8 cellular contexts compared by ENCODE assay signal in the genomic region with DNA sequence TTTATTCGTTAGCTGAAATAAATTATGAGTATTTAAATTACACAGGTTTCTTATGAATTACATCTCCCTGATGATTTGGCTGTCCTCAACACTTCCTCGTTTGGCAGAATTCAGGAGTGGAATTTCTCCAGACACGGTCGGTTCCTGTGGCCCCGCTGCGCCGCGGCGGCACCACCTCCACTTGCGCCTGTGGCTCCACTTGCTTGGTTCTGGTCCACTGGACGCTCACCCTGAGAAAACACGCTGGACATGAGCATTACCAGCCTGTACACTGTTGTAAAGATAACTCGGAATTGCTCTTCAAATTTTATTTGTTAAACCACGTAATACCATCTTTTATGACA.
DNase-seq lines count a peak whose midpoint lies in the region; ATAC-seq and TF ChIP-seq lines count a peak whose summit lies in the region.

No MANE protein-coding gene starts in this region.

- peak overlapping the region; percentile 81 for H3K4me2 ChIP-seq in PC-9
- H3K4me2 ChIP-seq in fibroblast of lung (ENCODE audit: extremely low read depth, insufficient read depth, low read length) = peak overlapping the region; percentile 72
- peak overlapping the region; percentile 97 for H3K4me2 ChIP-seq in trophoblast cell (ENCODE audit: low read length)

- H3F3A ChIP-seq in PC-9 (ENCODE audit: insufficient read depth, low read depth) = no peaks in the 10 kb centered on the region

- H2BK5ac ChIP-seq in trophoblast cell (ENCODE audit: low read depth, low read length, poor library complexity) = no peak overlapping the region

- CTCF ChIA-PET in PC-9 (lab: Charles Lee) = no interaction called here

- no TSS peak for BruUV-seq in PC-9 (replicated peaks; lab: Mats Ljungman, UMichigan)

- H3K36me3 ChIP-seq in PC-9 (ENCODE audit: low read depth) (0 out of 2 replicates have a peak, but pooled peaks cover 10% of the 10 kb centered on the region), fibroblast of lung (ENCODE audit: control insufficient read depth, insufficient read depth, low read length) (no peaks in the 10 kb centered on the region), trophoblast cell (ENCODE audit: control insufficient read depth in 1 of 2, insufficient read depth in 2 of 2, low read length in 2 of 2) (no peaks in the 10 kb centered on the region)

- no peaks in the 10 kb centered on the region for H4K20me1 ChIP-seq in PC-9 (ENCODE audit: insufficient read depth)
- no peaks in the 10 kb centered on the region for H4K20me1 ChIP-seq in fibroblast of lung (ENCODE audit: control insufficient read depth, extremely low read depth, insufficient read depth, low read length)

- H3K27ac ChIP-seq in PC-9 = no peak overlapping the region
- no peak overlapping the region for H3K27ac ChIP-seq in fibroblast of lung (ENCODE audit: insufficient read depth, low read length)
- H3K27ac ChIP-seq in trophoblast cell (ENCODE audit: low read depth, low read length) = no peak overlapping the region

- H2BK120ac ChIP-seq in trophoblast cell (ENCODE audit: insufficient read depth, low read length, poor library complexity) = no peak overlapping the region

- WGBS in trophoblast cell (ENCODE audit: extremely low coverage, insufficient coverage, insufficient read length) = no CpG with 5 or more reads among the region's 14 CpGs

- H3K27me3 ChIP-seq in PC-9 (ENCODE audit: insufficient read depth, low read depth) (no peaks in the 10 kb centered on the region), fibroblast of lung (ENCODE audit: control insufficient read depth, insufficient read depth, low read length) (no peaks in the 10 kb centered on the region), trophoblast cell (ENCODE audit: insufficient read depth, low read length) (no peaks in the 10 kb centered on the region)

- H3K9ac ChIP-seq in fibroblast of lung (ENCODE audit: insufficient read depth, low read length) (no peak overlapping the region), trophoblast cell (ENCODE audit: low read length) (no peak overlapping the region)

- H2AFZ ChIP-seq in PC-9 = peak overlapping the region; percentile 85
- peak overlapping the region; percentile 94 for H2AFZ ChIP-seq in fibroblast of lung (ENCODE audit: low read length)
- peak overlapping the region; percentile 73 for H2AFZ ChIP-seq in trophoblast cell (ENCODE audit: insufficient read depth, low read length, poor library complexity)

- no peak overlapping the region for H4K91ac ChIP-seq in trophoblast cell (ENCODE audit: low read depth, low read length)

- intact Hi-C loops in PC-9 (cut with micrococcal nuclease; ENCODE audit: unreplicated experiment) = loop anchor here (2.0 to 10.0 kb wide), 3 partner anchors 86 to 1022 kb away; partner anchors contain the start of genes BMS1, ZNF239 and ZNF33B

- no peaks in the 10 kb centered on the region for H3K79me1 ChIP-seq in trophoblast cell (ENCODE audit: low read length)

- ATAC-seq in GM18502 (IDR thresholded peaks at IDR 0.05; ENCODE audit: poor library complexity, unreplicated experiment) = peak; percentile 42

- TF ChIP-seq CTCF in HFF-Myc (IDR thresholded peaks at IDR 0.05; ENCODE audit: low read depth, low read length, missing control alignments) (no peak), PC-9 (conservative IDR thresholded peaks at IDR 0.05) (no peak), fibroblast of lung (conservative IDR thresholded peaks at IDR 0.05 in 1 of 2, IDR thresholded peaks at IDR 0.05 in 1 of 2; ENCODE audit: low read depth in 1 of 2, low read length in 2 of 2) (no peak)

- peak overlapping the region; percentile 66 for H4K8ac ChIP-seq in trophoblast cell (ENCODE audit: low read depth, low read length)

- peak overlapping the region; percentile 87 for H3K4me3 ChIP-seq in HFF-Myc (replicated peaks; ENCODE audit: low read depth, low read length)
- peak overlapping the region; percentile 76 for H3K4me3 ChIP-seq in PC-9
- peak overlapping the region; percentile 81 to 96 (median 94) for H3K4me3 ChIP-seq in fibroblast of lung (replicated peaks in 1 of 4; ENCODE audit: control extremely low read depth in 1 of 4, insufficient read depth in 1 of 4, low read depth in 3 of 4, low read length in 4 of 4)
- peak overlapping the region; percentile 69 for H3K4me3 ChIP-seq in trophoblast cell (ENCODE audit: low read depth, low read length)

- peaks cover 7% of the 10 kb centered on the region; the same call in 1 of the 2 replicates for H3K79me2 ChIP-seq in PC-9 (ENCODE audit: low read depth)
- peaks cover 4% of the 10 kb centered on the region for H3K79me2 ChIP-seq in fibroblast of lung (ENCODE audit: control insufficient read depth, insufficient read depth, low read length)
- H3K79me2 ChIP-seq in trophoblast cell (ENCODE audit: control insufficient read depth, insufficient read depth, low read length, poor library complexity) = no peaks in the 10 kb centered on the region

- H3K14ac ChIP-seq in trophoblast cell (ENCODE audit: low read length) = no peak overlapping the region

- H3K4me1 ChIP-seq in PC-9 (replicated peaks; ENCODE audit: insufficient read depth) = peaks cover 7% of the 10 kb centered on the region
- H3K4me1 ChIP-seq in fibroblast of lung (ENCODE audit: control insufficient read depth, extremely low read depth, insufficient read depth, low read length) = no peaks in the 10 kb centered on the region
- H3K4me1 ChIP-seq in trophoblast cell (ENCODE audit: control insufficient read depth in 1 of 2, insufficient read depth in 2 of 2, low read length in 2 of 2) = peaks cover 4 to 7% of the 10 kb centered on the region in 2 experiments

- H2BK12ac ChIP-seq in trophoblast cell (ENCODE audit: low read length) = no peak overlapping the region

- no peak for DNase-seq in HFF-Myc (ENCODE audit: extremely low read depth, low read depth)
- no peak for DNase-seq in PC-9
- DNase-seq in fibroblast of lung (ENCODE audit: low read depth in 2 of 2) = no peak
- DNase-seq in trophoblast cell = peak in 1 of 2 donors; percentile 2
- DNase-seq in SIG-M5 (lab: John Stamatoyannopoulos, UW) = no peak
- DNase-seq in activated CD4-positive, CD25-positive, alpha-beta regulatory T cell treated with anti-CD3 and anti-CD28 coated beads, Interleukin-2, amount 50 U/mL, for 72 hours = no peak
- DNase-seq in ecto neural progenitor cell (ENCODE audit: low spot score) = no peak

- H3K23ac ChIP-seq in trophoblast cell (ENCODE audit: low read length) = no peak overlapping the region

- H2AK5ac ChIP-seq in trophoblast cell (ENCODE audit: low read length) = no peak overlapping the region

- no peak overlapping the region for H4K12ac ChIP-seq in trophoblast cell (ENCODE audit: low read depth, low read length)

- no peak overlapping the region for H3K18ac ChIP-seq in trophoblast cell (ENCODE audit: low read length)

- H3K9me3 ChIP-seq in PC-9 (ENCODE audit: insufficient read depth, low read depth) (no peaks in the 10 kb centered on the region; the same call in 1 of the 2 replicates), fibroblast of lung (ENCODE audit: control insufficient read depth, insufficient read depth, low read depth, low read length) (no peaks in the 10 kb centered on the region), trophoblast cell (ENCODE audit: insufficient read depth, low read depth, low read length) (peaks cover 8% of the 10 kb centered on the region)

- no peaks in the 10 kb centered on the region for H3K9me2 ChIP-seq in PC-9 (ENCODE audit: insufficient read depth)

- POLR2A ChIA-PET in PC-9 (lab: Charles Lee; ENCODE audit: unreplicated experiment) = interaction anchor here (0.5 kb wide), 1 partner anchor 278 kb away, joined by 5 read pairs; no protein-coding TSS in a partner anchor

- H3K4ac ChIP-seq in trophoblast cell (ENCODE audit: low read depth, low read length) = no peak overlapping the region
